9 cellular contexts compared by ENCODE assay signal in the genomic region with DNA sequence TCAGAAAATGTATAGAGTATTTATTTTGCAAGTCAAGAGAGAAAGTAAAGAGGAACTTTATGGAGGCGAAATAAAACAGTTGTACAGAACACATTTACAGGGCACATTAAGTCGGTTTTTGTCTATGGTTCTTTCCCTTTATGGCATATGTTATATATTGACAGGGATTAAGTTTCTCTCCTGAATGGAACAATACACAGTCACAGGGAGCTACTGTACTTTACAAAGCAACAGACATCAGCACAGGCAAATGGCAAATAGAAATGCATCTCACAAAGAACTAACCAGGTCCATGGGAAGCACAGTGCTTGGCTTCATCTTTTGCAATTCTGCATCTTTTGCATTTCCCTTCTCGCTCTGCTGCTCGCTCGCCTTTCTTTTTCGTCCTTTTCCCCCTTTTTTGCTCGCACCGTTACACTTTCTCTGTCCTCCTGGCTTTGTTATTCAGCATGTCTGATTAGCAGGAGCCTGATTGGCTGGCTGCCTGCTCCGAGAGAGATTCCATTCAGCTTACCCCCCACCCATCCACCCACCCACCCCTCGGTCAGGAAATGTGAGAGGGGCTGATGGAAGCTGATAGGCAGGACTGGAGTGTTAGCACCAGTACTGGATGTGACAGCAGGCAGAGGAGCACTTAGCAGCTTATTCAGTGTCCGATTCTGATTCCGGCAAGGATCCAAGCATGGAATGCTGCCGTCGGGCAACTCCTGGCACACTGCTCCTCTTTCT. TPM values are rescaled to one million over a fixed set of nuclear protein-coding genes. Genes with fewer than 3 reads are reported as not detected.
DNase-seq lines count a peak whose midpoint lies in the region; ATAC-seq and TF ChIP-seq lines count a peak whose summit lies in the region.
"Had no signal": no experiment of that assay in that cellular context is flagged by ENCODE, and none has a peak within 500 bp of the region (broad histone marks: within the 10 kb centered on the region; RNA-seq: fewer than 3 reads in every experiment).

A gene with protein sequence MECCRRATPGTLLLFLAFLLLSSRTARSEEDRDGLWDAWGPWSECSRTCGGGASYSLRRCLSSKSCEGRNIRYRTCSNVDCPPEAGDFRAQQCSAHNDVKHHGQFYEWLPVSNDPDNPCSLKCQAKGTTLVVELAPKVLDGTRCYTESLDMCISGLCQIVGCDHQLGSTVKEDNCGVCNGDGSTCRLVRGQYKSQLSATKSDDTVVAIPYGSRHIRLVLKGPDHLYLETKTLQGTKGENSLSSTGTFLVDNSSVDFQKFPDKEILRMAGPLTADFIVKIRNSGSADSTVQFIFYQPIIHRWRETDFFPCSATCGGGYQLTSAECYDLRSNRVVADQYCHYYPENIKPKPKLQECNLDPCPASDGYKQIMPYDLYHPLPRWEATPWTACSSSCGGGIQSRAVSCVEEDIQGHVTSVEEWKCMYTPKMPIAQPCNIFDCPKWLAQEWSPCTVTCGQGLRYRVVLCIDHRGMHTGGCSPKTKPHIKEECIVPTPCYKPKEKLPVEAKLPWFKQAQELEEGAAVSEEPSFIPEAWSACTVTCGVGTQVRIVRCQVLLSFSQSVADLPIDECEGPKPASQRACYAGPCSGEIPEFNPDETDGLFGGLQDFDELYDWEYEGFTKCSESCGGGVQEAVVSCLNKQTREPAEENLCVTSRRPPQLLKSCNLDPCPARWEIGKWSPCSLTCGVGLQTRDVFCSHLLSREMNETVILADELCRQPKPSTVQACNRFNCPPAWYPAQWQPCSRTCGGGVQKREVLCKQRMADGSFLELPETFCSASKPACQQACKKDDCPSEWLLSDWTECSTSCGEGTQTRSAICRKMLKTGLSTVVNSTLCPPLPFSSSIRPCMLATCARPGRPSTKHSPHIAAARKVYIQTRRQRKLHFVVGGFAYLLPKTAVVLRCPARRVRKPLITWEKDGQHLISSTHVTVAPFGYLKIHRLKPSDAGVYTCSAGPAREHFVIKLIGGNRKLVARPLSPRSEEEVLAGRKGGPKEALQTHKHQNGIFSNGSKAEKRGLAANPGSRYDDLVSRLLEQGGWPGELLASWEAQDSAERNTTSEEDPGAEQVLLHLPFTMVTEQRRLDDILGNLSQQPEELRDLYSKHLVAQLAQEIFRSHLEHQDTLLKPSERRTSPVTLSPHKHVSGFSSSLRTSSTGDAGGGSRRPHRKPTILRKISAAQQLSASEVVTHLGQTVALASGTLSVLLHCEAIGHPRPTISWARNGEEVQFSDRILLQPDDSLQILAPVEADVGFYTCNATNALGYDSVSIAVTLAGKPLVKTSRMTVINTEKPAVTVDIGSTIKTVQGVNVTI (N-terminal part only) (plus strand): TSS at position 603 of the 729 bp plus-strand sequence. CDS start 80 bp downstream, at position 683.

- no peaks in the 10 kb centered on the region for H3K36me3 ChIP-seq in kidney epithelial cell (ENCODE audit: control insufficient read depth, insufficient read depth, low read length)

- no peaks in the 10 kb centered on the region for H3K27me3 ChIP-seq in kidney epithelial cell (ENCODE audit: control insufficient read depth, insufficient read depth, low read length)

- TF ChIP-seq CTCF in choroid plexus epithelial cell (conservative IDR thresholded peaks at IDR 0.05; ENCODE audit: low read depth, low read length): no peak
- no peak for TF ChIP-seq CTCF in kidney epithelial cell (IDR thresholded peaks at IDR 0.05; ENCODE audit: insufficient read depth, low read length, poor library complexity, severe bottlenecking)

- DNase-seq in NCI-H1092 treated with DMSO at 0.1 percent for 48 hours (lab: John Stamatoyannopoulos, UW) (peak; percentile 99), choroid plexus epithelial cell (ENCODE audit: low read depth) (peak; percentile 71), kidney epithelial cell (ENCODE audit: low read depth) (peak; percentile 47), Kasumi-1 (lab: John Stamatoyannopoulos, UW) (no peak)

- H3K4me3 ChIP-seq in choroid plexus epithelial cell (ENCODE audit: low read depth, low read length) (peak within 1 kb of the TSS; percentile 66), kidney epithelial cell (ENCODE audit: low read depth, low read length) (peak within 1 kb of the TSS; percentile 50)
- H3K4me3 ChIP-seq: K562 had no signal

- ATAC-seq in HG03571 (IDR thresholded peaks at IDR 0.05; ENCODE audit: unreplicated experiment): no peak
- ATAC-seq in HG03097 (IDR thresholded peaks at IDR 0.05; ENCODE audit: low FRiP score, unreplicated experiment): no peak
- no peak for ATAC-seq in HG03280 (IDR thresholded peaks at IDR 0.05; ENCODE audit: unreplicated experiment)
- ATAC-seq: K562 had no signal

- H3K27ac ChIP-seq in temporal lobe (ENCODE audit: low read depth, low read length): no peak within 1 kb of the TSS

RNA-seq across cellular contexts. Expression of the gene that starts here (rescaled TPM):
- total RNA-seq in kidney epithelial cell (0.08 and 0.62 TPM in 2 replicates), temporal lobe (15.7 TPM)
- total RNA-seq: K562 had no signal

Comparison
In these comparisons a context has a peak if more than half of its experiments do, and no peak if none do; other contexts are left out.
1. RNA of the gene that starts here (total RNA-seq): 15.7 TPM in temporal lobe (single experiment); 0.08 to 0.62 TPM in kidney epithelial cell; every median in the first group is over 10 times any median in the second.
2. Peak in DNase-seq and H3K4me3 ChIP-seq in kidney epithelial cell; RNA of the gene not detected or under 1 TPM.
3. DNase-seq: peak in NCI-H1092 treated with DMSO at 0.1 percent for 48 hours (single experiment) and choroid plexus epithelial cell (single experiment); none in Kasumi-1 (0 of 2).